27 cellular contexts compared by ENCODE assay signal in genomic region chr5:77974576-77974975, GRCh38.
"Had no signal": no experiment of that assay in that cellular context is flagged by ENCODE, and none has a peak within 500 bp of the region (broad histone marks: within the 10 kb centered on the region; RNA-seq: fewer than 3 reads in every experiment).

No MANE protein-coding gene starts in this region.

- ATAC-seq: effector memory CD8-positive, alpha-beta T cell; esophagus mucosa; foreskin keratinocyte; gastrocnemius medialis; gastroesophageal sphincter; heart right ventricle had no signal

- H3K27ac ChIP-seq: colonic mucosa, coronary artery, epithelial cell of prostate, esophagus muscularis mucosa, esophagus squamous epithelium, foreskin keratinocyte, gastrocnemius medialis, gastroesophageal sphincter, heart right ventricle, hepatocyte had no signal

- H3K4me2 ChIP-seq: hepatocyte had no signal

- H3K4me3 ChIP-seq: colonic mucosa, coronary artery, dorsolateral prefrontal cortex, esophagus muscularis mucosa, esophagus squamous epithelium, gastrocnemius medialis, gastroesophageal sphincter, heart right ventricle, hepatocyte had no signal

- DNase-seq: colonic mucosa; cortex of kidney; dermis blood vessel endothelial cell; dorsolateral prefrontal cortex; effector CD4-positive, alpha-beta T cell; effector CD8-positive, alpha-beta T cell; effector memory CD4-positive, alpha-beta T cell; effector memory CD8-positive, alpha-beta T cell; endodermal cell; erythroblast; esophagus squamous epithelium; foreskin fibroblast; foreskin keratinocyte; foreskin melanocyte; gastrocnemius medialis; glutamatergic neuron; head of caudate nucleus; heart right ventricle; hippocampal formation had no signal

- FAIRE-seq: endometrium, frontal cortex had no signal

- H3K4me1 ChIP-seq: foreskin keratinocyte had no signal

- H3K9me3 ChIP-seq: colonic mucosa, esophagus muscularis mucosa, esophagus squamous epithelium, gastrocnemius medialis, gastroesophageal sphincter, heart right ventricle had no signal

- H3K36me3 ChIP-seq: colonic mucosa, esophagus muscularis mucosa, esophagus squamous epithelium, gastrocnemius medialis, gastroesophageal sphincter, heart right ventricle had no signal
